ENCODE assay signal across 1 cellular context in genomic region chr3:15630646-15631350, GRCh38.
TF ChIP-seq lines count a peak whose summit lies in the region.

No MANE protein-coding gene starts in this region.

TF ChIP-seq in K562, 482 proteins besides CTCF, POLR2A, EP300 and RAD21 (continued from another document and continues in another):
- TF ChIP-seq, protein P1, sequence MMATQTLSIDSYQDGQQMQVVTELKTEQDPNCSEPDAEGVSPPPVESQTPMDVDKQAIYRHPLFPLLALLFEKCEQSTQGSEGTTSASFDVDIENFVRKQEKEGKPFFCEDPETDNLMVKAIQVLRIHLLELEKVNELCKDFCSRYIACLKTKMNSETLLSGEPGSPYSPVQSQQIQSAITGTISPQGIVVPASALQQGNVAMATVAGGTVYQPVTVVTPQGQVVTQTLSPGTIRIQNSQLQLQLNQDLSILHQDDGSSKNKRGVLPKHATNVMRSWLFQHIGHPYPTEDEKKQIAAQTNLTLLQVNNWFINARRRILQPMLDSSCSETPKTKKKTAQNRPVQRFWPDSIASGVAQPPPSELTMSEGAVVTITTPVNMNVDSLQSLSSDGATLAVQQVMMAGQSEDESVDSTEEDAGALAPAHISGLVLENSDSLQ (IDR thresholded peaks at IDR 0.05), result peak; percentile 96
- TF ChIP-seq NR4A1 (CRISPR knock-in tag; IDR thresholded peaks at IDR 0.05), result no peak
- TF ChIP-seq NR4A1 (tag; IDR thresholded peaks at IDR 0.05), result peak; percentile 69
- TF ChIP-seq CBX1 (IDR thresholded peaks at IDR 0.05; ENCODE audit: low read depth), result no peak
- TF ChIP-seq BCL6 (CRISPR knock-in tag; IDR thresholded peaks at IDR 0.05), result no peak
- TF ChIP-seq ZNF561 (CRISPR knock-in tag; conservative IDR thresholded peaks at IDR 0.05), result no peak
- TF ChIP-seq, protein P2, sequence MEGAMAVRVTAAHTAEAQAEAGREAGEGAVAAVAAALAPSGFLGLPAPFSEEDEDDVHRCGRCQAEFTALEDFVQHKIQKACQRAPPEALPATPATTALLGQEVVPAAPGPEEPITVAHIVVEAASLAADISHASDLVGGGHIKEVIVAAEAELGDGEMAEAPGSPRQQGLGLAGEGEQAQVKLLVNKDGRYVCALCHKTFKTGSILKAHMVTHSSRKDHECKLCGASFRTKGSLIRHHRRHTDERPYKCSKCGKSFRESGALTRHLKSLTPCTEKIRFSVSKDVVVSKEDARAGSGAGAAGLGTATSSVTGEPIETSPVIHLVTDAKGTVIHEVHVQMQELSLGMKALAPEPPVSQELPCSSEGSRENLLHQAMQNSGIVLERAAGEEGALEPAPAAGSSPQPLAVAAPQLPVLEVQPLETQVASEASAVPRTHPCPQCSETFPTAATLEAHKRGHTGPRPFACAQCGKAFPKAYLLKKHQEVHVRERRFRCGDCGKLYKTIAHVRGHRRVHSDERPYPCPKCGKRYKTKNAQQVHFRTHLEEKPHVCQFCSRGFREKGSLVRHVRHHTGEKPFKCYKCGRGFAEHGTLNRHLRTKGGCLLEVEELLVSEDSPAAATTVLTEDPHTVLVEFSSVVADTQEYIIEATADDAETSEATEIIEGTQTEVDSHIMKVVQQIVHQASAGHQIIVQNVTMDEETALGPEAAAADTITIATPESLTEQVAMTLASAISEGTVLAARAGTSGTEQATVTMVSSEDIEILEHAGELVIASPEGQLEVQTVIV (CRISPR knock-in tag; IDR thresholded peaks at IDR 0.05; ENCODE audit: borderline replicate concordance), result no peak
- TF ChIP-seq MLLT1 (IDR thresholded peaks at IDR 0.05), result no peak
- no peak for TF ChIP-seq ZSCAN29 (IDR thresholded peaks at IDR 0.05)
- no peak for TF ChIP-seq ESRRB (CRISPR knock-in tag; IDR thresholded peaks at IDR 0.05; ENCODE audit: borderline replicate concordance)
- TF ChIP-seq ATF6 (CRISPR knock-in tag; IDR thresholded peaks at IDR 0.05), result no peak
- TF ChIP-seq, protein P3, sequence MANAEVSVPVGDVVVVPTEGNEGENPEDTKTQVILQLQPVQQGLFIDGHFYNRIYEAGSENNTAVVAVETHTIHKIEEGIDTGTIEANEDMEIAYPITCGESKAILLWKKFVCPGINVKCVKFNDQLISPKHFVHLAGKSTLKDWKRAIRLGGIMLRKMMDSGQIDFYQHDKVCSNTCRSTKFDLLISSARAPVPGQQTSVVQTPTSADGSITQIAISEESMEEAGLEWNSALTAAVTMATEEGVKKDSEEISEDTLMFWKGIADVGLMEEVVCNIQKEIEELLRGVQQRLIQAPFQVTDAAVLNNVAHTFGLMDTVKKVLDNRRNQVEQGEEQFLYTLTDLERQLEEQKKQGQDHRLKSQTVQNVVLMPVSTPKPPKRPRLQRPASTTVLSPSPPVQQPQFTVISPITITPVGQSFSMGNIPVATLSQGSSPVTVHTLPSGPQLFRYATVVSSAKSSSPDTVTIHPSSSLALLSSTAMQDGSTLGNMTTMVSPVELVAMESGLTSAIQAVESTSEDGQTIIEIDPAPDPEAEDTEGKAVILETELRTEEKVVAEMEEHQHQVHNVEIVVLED (CRISPR knock-in tag; IDR thresholded peaks at IDR 0.05), result no peak
- 0 out of 2 replicates have a peak, but pooled peaks have one; percentile 3 for TF ChIP-seq ADNP (tag; IDR thresholded peaks at IDR 0.05)
- no peak for TF ChIP-seq SUPT5H (IDR thresholded peaks at IDR 0.05)
- no peak for TF ChIP-seq ZNF764 (CRISPR knock-in tag; IDR thresholded peaks at IDR 0.05; ENCODE audit: low read depth)
- TF ChIP-seq POLR2H (tag; IDR thresholded peaks at IDR 0.05; ENCODE audit: low read depth), result no peak
- no peak for TF ChIP-seq CHD1 (IDR thresholded peaks at IDR 0.05; ENCODE audit: low read length)
- no peak for TF ChIP-seq MXI1 (IDR thresholded peaks at IDR 0.05; ENCODE audit: low read depth, low read length)
- no peak for TF ChIP-seq FUS (optimal IDR thresholded peaks at IDR 0.05; ENCODE audit: low read depth, low read length)
- TF ChIP-seq ATF7 (IDR thresholded peaks at IDR 0.05), result no peak
- TF ChIP-seq, protein P4, sequence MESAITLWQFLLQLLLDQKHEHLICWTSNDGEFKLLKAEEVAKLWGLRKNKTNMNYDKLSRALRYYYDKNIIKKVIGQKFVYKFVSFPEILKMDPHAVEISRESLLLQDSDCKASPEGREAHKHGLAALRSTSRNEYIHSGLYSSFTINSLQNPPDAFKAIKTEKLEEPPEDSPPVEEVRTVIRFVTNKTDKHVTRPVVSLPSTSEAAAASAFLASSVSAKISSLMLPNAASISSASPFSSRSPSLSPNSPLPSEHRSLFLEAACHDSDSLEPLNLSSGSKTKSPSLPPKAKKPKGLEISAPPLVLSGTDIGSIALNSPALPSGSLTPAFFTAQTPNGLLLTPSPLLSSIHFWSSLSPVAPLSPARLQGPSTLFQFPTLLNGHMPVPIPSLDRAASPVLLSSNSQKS (CRISPR knock-in tag; IDR thresholded peaks at IDR 0.05), result no peak
- TF ChIP-seq FOXM1 (IDR thresholded peaks at IDR 0.05; ENCODE audit: low read depth), result peak; percentile 57
- TF ChIP-seq FOXM1 (CRISPR knock-in tag; IDR thresholded peaks at IDR 0.05; ENCODE audit: low read depth), result no peak
- 0 out of 2 replicates have a peak, but pooled peaks have one; percentile 9 for TF ChIP-seq MAFK (IDR thresholded peaks at IDR 0.05; ENCODE audit: low read length)
- TF ChIP-seq JUNB (CRISPR knock-in tag; conservative IDR thresholded peaks at IDR 0.05), result no peak
- TF ChIP-seq MYBL2 (IDR thresholded peaks at IDR 0.05; ENCODE audit: low read depth), result no peak
- no peak for TF ChIP-seq MYBL2 (CRISPR knock-in tag; IDR thresholded peaks at IDR 0.05; ENCODE audit: borderline replicate concordance)
- no peak for TF ChIP-seq CCNT2 (IDR thresholded peaks at IDR 0.05; ENCODE audit: borderline replicate concordance, extremely low read depth, insufficient read length, low read depth, low read length)
- TF ChIP-seq TCF15 (CRISPR knock-in tag; IDR thresholded peaks at IDR 0.05), result no peak
- TF ChIP-seq POLR3A (IDR thresholded peaks at IDR 0.05; ENCODE audit: borderline replicate concordance, extremely low read depth, insufficient read depth, insufficient read length), result no peak
- TF ChIP-seq ZNF444 (CRISPR knock-in tag; IDR thresholded peaks at IDR 0.05), result 0 out of 2 replicates have a peak, but pooled peaks have one; percentile 16
- TF ChIP-seq MEIS2 (IDR thresholded peaks at IDR 0.05; ENCODE audit: partially characterized antibody), result peak; percentile 93
- TF ChIP-seq SMARCA4 (IDR thresholded peaks at IDR 0.05), result peak; percentile 32; the same call in 1 of the 2 replicates
- no peak for TF ChIP-seq KAT2B (IDR thresholded peaks at IDR 0.05; ENCODE audit: low read depth, low read length)
- TF ChIP-seq ZNF217 (CRISPR knock-in tag; IDR thresholded peaks at IDR 0.05), result no peak
- TF ChIP-seq ZNF316 (IDR thresholded peaks at IDR 0.05), result peak; percentile 19; the same call in 1 of the 2 replicates
- TF ChIP-seq POLR2AphosphoS5 (IDR thresholded peaks at IDR 0.05; ENCODE audit: control insufficient read depth, insufficient read depth, low read depth, low read length), result no peak
- 0 out of 2 replicates have a peak, but pooled peaks have one; percentile 21 for TF ChIP-seq GATAD2B (IDR thresholded peaks at IDR 0.05; ENCODE audit: borderline replicate concordance)
- no peak for TF ChIP-seq CBFA2T3 (IDR thresholded peaks at IDR 0.05)
- TF ChIP-seq GTF2E2 (tag; IDR thresholded peaks at IDR 0.05), result peak; percentile 55; the same call in 1 of the 2 replicates
- no peak for TF ChIP-seq ZNF165 (CRISPR knock-in tag; IDR thresholded peaks at IDR 0.05; ENCODE audit: borderline replicate concordance)
- TF ChIP-seq RHOXF2B (CRISPR knock-in tag; conservative IDR thresholded peaks at IDR 0.05), result no peak
- TF ChIP-seq FOS (IDR thresholded peaks at IDR 0.05; ENCODE audit: extremely low read depth, insufficient read length), result no peak
- TF ChIP-seq DLX4 (CRISPR knock-in tag; IDR thresholded peaks at IDR 0.05), result no peak
- TF ChIP-seq ID3 (CRISPR knock-in tag; IDR thresholded peaks at IDR 0.05), result no peak
- TF ChIP-seq ID3 (tag; IDR thresholded peaks at IDR 0.05), result no peak
- no peak for TF ChIP-seq TSC22D4 (tag; IDR thresholded peaks at IDR 0.05)
- TF ChIP-seq FOSL1 (tag; conservative IDR thresholded peaks at IDR 0.05), result peak; percentile 50; the same call in 1 of the 2 replicates
- TF ChIP-seq KLF10 (CRISPR knock-in tag; IDR thresholded peaks at IDR 0.05), result no peak
- no peak for TF ChIP-seq CREB3L1 (IDR thresholded peaks at IDR 0.05; ENCODE audit: borderline replicate concordance, low read depth)
- TF ChIP-seq LEF1 (IDR thresholded peaks at IDR 0.05), result peak; percentile 58
- TF ChIP-seq ZNF584 (CRISPR knock-in tag; IDR thresholded peaks at IDR 0.05; ENCODE audit: low read depth), result no peak
- TF ChIP-seq, protein P5, sequence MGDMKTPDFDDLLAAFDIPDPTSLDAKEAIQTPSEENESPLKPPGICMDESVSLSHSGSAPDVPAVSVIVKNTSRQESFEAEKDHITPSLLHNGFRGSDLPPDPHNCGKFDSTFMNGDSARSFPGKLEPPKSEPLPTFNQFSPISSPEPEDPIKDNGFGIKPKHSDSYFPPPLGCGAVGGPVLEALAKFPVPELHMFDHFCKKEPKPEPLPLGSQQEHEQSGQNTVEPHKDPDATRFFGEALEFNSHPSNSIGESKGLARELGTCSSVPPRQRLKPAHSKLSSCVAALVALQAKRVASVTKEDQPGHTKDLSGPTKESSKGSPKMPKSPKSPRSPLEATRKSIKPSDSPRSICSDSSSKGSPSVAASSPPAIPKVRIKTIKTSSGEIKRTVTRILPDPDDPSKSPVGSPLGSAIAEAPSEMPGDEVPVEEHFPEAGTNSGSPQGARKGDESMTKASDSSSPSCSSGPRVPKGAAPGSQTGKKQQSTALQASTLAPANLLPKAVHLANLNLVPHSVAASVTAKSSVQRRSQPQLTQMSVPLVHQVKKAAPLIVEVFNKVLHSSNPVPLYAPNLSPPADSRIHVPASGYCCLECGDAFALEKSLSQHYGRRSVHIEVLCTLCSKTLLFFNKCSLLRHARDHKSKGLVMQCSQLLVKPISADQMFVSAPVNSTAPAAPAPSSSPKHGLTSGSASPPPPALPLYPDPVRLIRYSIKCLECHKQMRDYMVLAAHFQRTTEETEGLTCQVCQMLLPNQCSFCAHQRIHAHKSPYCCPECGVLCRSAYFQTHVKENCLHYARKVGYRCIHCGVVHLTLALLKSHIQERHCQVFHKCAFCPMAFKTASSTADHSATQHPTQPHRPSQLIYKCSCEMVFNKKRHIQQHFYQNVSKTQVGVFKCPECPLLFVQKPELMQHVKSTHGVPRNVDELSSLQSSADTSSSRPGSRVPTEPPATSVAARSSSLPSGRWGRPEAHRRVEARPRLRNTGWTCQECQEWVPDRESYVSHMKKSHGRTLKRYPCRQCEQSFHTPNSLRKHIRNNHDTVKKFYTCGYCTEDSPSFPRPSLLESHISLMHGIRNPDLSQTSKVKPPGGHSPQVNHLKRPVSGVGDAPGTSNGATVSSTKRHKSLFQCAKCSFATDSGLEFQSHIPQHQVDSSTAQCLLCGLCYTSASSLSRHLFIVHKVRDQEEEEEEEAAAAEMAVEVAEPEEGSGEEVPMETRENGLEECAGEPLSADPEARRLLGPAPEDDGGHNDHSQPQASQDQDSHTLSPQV (IDR thresholded peaks at IDR 0.05), result 0 out of 2 replicates have a peak, but pooled peaks have one; percentile 34
- TF ChIP-seq ZNF830 (CRISPR knock-in tag; IDR thresholded peaks at IDR 0.05), result no peak
